Comparison of ENCODE assay signal across 1 cellular context in genomic region chr10:103232772-103233488, GRCh38.
TF ChIP-seq lines count a peak whose summit lies in the region.

No MANE protein-coding gene starts in this region.

TF ChIP-seq in H1, 55 proteins besides CTCF, POLR2A, EP300 and RAD21:
- TF ChIP-seq CTBP2 (IDR thresholded peaks at IDR 0.05; ENCODE audit: borderline replicate concordance, insufficient read depth, insufficient read length, low read length) (no peak), TBP (IDR thresholded peaks at IDR 0.05; ENCODE audit: low read depth, low read length) (no peak), GTF2F1 (IDR thresholded peaks at IDR 0.05; ENCODE audit: borderline replicate concordance, low read depth, low read length) (no peak), RBBP5 (IDR thresholded peaks at IDR 0.05; ENCODE audit: borderline replicate concordance, low read depth, low read length) (no peak), JUND (IDR thresholded peaks at IDR 0.05; ENCODE audit: low read length) (no peak), TAF1 (IDR thresholded peaks at IDR 0.05; ENCODE audit: low read depth, low read length) (no peak), SP4 (IDR thresholded peaks at IDR 0.05; ENCODE audit: low read length) (no peak), CBX5 (IDR thresholded peaks at IDR 0.05; ENCODE audit: low read depth, low read length) (no peak), POLR2AphosphoS5 (IDR thresholded peaks at IDR 0.05; ENCODE audit: low read depth, low read length) (no peak), EZH2 (IDR thresholded peaks at IDR 0.05; ENCODE audit: low read depth, low read length, severe bottlenecking) (no peak), SP1 (IDR thresholded peaks at IDR 0.05; ENCODE audit: low read depth, low read length) (no peak), ASH2L (IDR thresholded peaks at IDR 0.05; ENCODE audit: low read length) (no peak)
